In genomic region chr11:125092669-125093068, GRCh38 we compare ENCODE assay signal across 18 cellular contexts.
"Had no signal": no experiment of that assay in that cellular context is flagged by ENCODE, and none has a peak within 500 bp of the region (broad histone marks: within the 10 kb centered on the region; RNA-seq: fewer than 3 reads in every experiment).

No MANE protein-coding gene starts in this region.

- H3K4me3 Mint-ChIP-seq: activated CD8-positive, alpha-beta T cell treated with anti-CD3 and anti-CD28 coated beads, Interleukin-2, amount 10 ng/mL, durations not matched to agents 7 days and 5 days; natural killer cell had no signal

- H3K79me2 ChIP-seq: hepatocyte had no signal

- H3K27ac ChIP-seq: coronary artery, left ventricle myocardium inferior, sigmoid colon, upper lobe of left lung had no signal

- H2AFZ ChIP-seq: hepatocyte had no signal

- ATAC-seq: activated CD8-positive, alpha-beta T cell treated with anti-CD3 and anti-CD28 coated beads, Interleukin-2, amount 10 ng/mL, durations not matched to agents 7 days and 5 days; activated naive CD4-positive, alpha-beta T cell treated with anti-CD3 and anti-CD28 coated beads, Interleukin-2, amount 50 U/mL, for 72 hours; natural killer cell had no signal

- H3K27ac Mint-ChIP-seq: activated CD8-positive, alpha-beta T cell treated with anti-CD3 and anti-CD28 coated beads, Interleukin-2, amount 10 ng/mL, durations not matched to agents 7 days and 5 days; activated naive CD4-positive, alpha-beta T cell treated with anti-CD3 and anti-CD28 coated beads, Interleukin-2, amount 50 U/mL, for 72 hours had no signal

- H3K36me3 Mint-ChIP-seq: activated naive CD4-positive, alpha-beta T cell treated with anti-CD3 and anti-CD28 coated beads, Interleukin-2, amount 50 U/mL, for 72 hours; natural killer cell had no signal

- H3K27me3 ChIP-seq: hepatocyte, sigmoid colon, upper lobe of left lung had no signal

- H3K9me3 Mint-ChIP-seq: activated naive CD4-positive, alpha-beta T cell treated with anti-CD3 and anti-CD28 coated beads, Interleukin-2, amount 50 U/mL, for 72 hours; natural killer cell had no signal

- DNase-seq: activated CD4-positive, alpha-beta T cell treated with anti-CD3 and anti-CD28 coated beads for 1 hour; activated CD4-positive, alpha-beta T cell treated with anti-CD3 and anti-CD28 coated beads, Interleukin-2, amount 50 U/mL, for 1 hour; activated CD8-positive, alpha-beta T cell treated with anti-CD3 and anti-CD28 coated beads, Interleukin-2, amount 10 ng/mL, durations not matched to agents 7 days and 5 days; activated T-cell treated with anti-CD3 and anti-CD28 coated beads, Interleukin-2, amount 50 U/mL, for 1 hour; cerebellar nuclear complex; left ventricle myocardium inferior; midbrain; natural killer cell; occipital lobe; sigmoid colon; stimulated activated CD4-positive, alpha-beta T cell treated with anti-CD3 and anti-CD28 coated beads, Interleukin-2, amount 100 ng/mL, for 48 hours; stimulated activated CD8-positive, alpha-beta memory T cell treated with anti-CD3 and anti-CD28 coated beads, Interleukin-4, amount 100 ng/mL, for 48 hours; stimulated activated naive CD4-positive, alpha-beta T cell treated with Interleukin-2 at 50 U/mL for 16 hours; T-helper 1 cell; upper lobe of left lung had no signal

- H3K4me3 ChIP-seq: coronary artery, hepatocyte, left ventricle myocardium inferior, sigmoid colon, upper lobe of left lung had no signal

- H3K4me2 ChIP-seq: hepatocyte had no signal

- H3K9me3 ChIP-seq: left ventricle myocardium inferior, sigmoid colon, upper lobe of left lung had no signal
